Comparison of ENCODE assay signal across 8 cellular contexts in genomic region chr10:5629789-5630436, GRCh38. TPM values are rescaled to one million over a fixed set of nuclear protein-coding genes. Genes with fewer than 3 reads are reported as not detected.
DNase-seq lines count a peak whose midpoint lies in the region; ATAC-seq and TF ChIP-seq lines count a peak whose summit lies in the region.

No MANE protein-coding gene starts in this region.

- H3K36me3 Mint-ChIP-seq in activated naive CD4-positive, alpha-beta T cell treated with anti-CD3 and anti-CD28 coated beads for 36 hours (ENCODE audit: low read depth), result no peaks in the 10 kb centered on the region
- peaks cover 4% of the 10 kb centered on the region for H3K36me3 Mint-ChIP-seq in glutamatergic neuron (ENCODE audit: unreplicated experiment)

- intact Hi-C loops in activated naive CD4-positive, alpha-beta T cell treated with anti-CD3 and anti-CD28 coated beads for 36 hours (cut with micrococcal nuclease), result loop anchor here (1.0 to 5.0 kb wide), 12 partner anchors 25 to 459 kb away; partner anchors contain the start of genes ANKRD16, GDI2, IL15RA and RBM17
- intact Hi-C loops in posterior vena cava (cut with DNase I) (no loop called here), vagina (cut with DNase I) (loop anchor here (10.0 kb wide), 1 partner anchor 95 kb away; no protein-coding TSS in a partner anchor)

- no peak overlapping the region for H3K9ac ChIP-seq in DND-41 (ENCODE audit: low read depth, low read length)

- H3K4me3 ChIP-seq in DND-41 (ENCODE audit: low read depth in 1 of 2, low read length in 2 of 2) (no peak overlapping the region), SJCRH30 (no peak overlapping the region), vagina (no peak overlapping the region)

- peak; percentile 98 for ATAC-seq in DND-41 (ENCODE audit: insufficient read depth, low read depth)
- peak; percentile 76 for ATAC-seq in GM21447 (IDR thresholded peaks at IDR 0.05; ENCODE audit: unreplicated experiment)

- H4K20me1 ChIP-seq in DND-41 (ENCODE audit: insufficient read depth, low read length), result no peaks in the 10 kb centered on the region

- CTCF ChIA-PET in activated naive CD4-positive, alpha-beta T cell treated with anti-CD3 and anti-CD28 coated beads for 36 hours (lab: Charles Lee), result interaction anchor here (0.5 to 13.1 kb wide), 31 partner anchors 8 to 1137 kb away, joined by 3 to 244 read pairs (median 4); partner anchors contain the start of gene TUBAL3

- H3K27ac Mint-ChIP-seq in activated naive CD4-positive, alpha-beta T cell treated with anti-CD3 and anti-CD28 coated beads for 36 hours, result no peak overlapping the region
- no peak overlapping the region for H3K27ac Mint-ChIP-seq in glutamatergic neuron (ENCODE audit: unreplicated experiment)

- DNase-seq in DND-41 (peak; percentile 80), HuH-7 (ENCODE audit: low spot score) (peak; percentile 83), SJCRH30 (peak; percentile 68 to 88), glutamatergic neuron (peak; percentile 90), posterior vena cava (ENCODE audit: low spot score) (peak; percentile 93), vagina (ENCODE audit: extremely low spot score in 2 of 2) (no peak)
- DNase-seq in activated naive CD4-positive, alpha-beta T cell treated with anti-CD3 and anti-CD28 coated beads for 36 hours, result peak; percentile 96

- H3K27ac ChIP-seq in DND-41 (ENCODE audit: low read length) (no peak overlapping the region), SJCRH30 (no peak overlapping the region), vagina (no peak overlapping the region)

- H3K4me1 ChIP-seq in DND-41 (ENCODE audit: insufficient read depth, low read length) (no peaks in the 10 kb centered on the region), SJCRH30 (peaks cover 10% of the 10 kb centered on the region), vagina (peaks cover 26% of the 10 kb centered on the region)

- H3K9me3 ChIP-seq in DND-41 (ENCODE audit: insufficient read depth, low read length, severe bottlenecking) (no peaks in the 10 kb centered on the region), SJCRH30 (replicated peaks) (no peaks in the 10 kb centered on the region), vagina (no peaks in the 10 kb centered on the region)

- H3K79me2 ChIP-seq in DND-41 (ENCODE audit: insufficient read depth, low read length), result no peaks in the 10 kb centered on the region

- TF ChIP-seq CTCF in DND-41 (IDR thresholded peaks at IDR 0.05; ENCODE audit: borderline replicate concordance, extremely low read depth, low read length, poor library complexity, severe bottlenecking) (peak; percentile 98), glutamatergic neuron (IDR thresholded peaks at IDR 0.05; ENCODE audit: partially characterized antibody, unreplicated experiment) (peak; percentile 85), vagina (IDR thresholded peaks at IDR 0.05) (peak; percentile 50 to 72 (median 68))

- TF ChIP-seq POLR2A in vagina (IDR thresholded peaks at IDR 0.05), result no peak

- no peaks in the 10 kb centered on the region for H3K36me3 ChIP-seq in DND-41 (ENCODE audit: insufficient read depth, low read length)
- no peaks in the 10 kb centered on the region for H3K36me3 ChIP-seq in SJCRH30
- no peaks in the 10 kb centered on the region for H3K36me3 ChIP-seq in vagina

- no peaks in the 10 kb centered on the region for H3K27me3 ChIP-seq in DND-41 (ENCODE audit: insufficient read depth, low read length, poor library complexity)
- no peaks in the 10 kb centered on the region for H3K27me3 ChIP-seq in SJCRH30
- no peaks in the 10 kb centered on the region for H3K27me3 ChIP-seq in vagina

- peaks cover 29% of the 10 kb centered on the region for H3K4me1 Mint-ChIP-seq in activated naive CD4-positive, alpha-beta T cell treated with anti-CD3 and anti-CD28 coated beads for 36 hours (ENCODE audit: low read depth)
- H3K4me1 Mint-ChIP-seq in glutamatergic neuron (ENCODE audit: low read depth, unreplicated experiment), result peaks cover 20% of the 10 kb centered on the region

- no peak overlapping the region for H2AFZ ChIP-seq in DND-41 (ENCODE audit: low read depth, low read length)

- H3K27me3 Mint-ChIP-seq in activated naive CD4-positive, alpha-beta T cell treated with anti-CD3 and anti-CD28 coated beads for 36 hours (ENCODE audit: low read depth), result no peaks in the 10 kb centered on the region
- H3K27me3 Mint-ChIP-seq in glutamatergic neuron (ENCODE audit: unreplicated experiment), result peaks cover 3% of the 10 kb centered on the region

- H3K4me2 ChIP-seq in DND-41 (ENCODE audit: insufficient read depth, low read length), result peak overlapping the region; percentile 6; the same call in 1 of the 2 replicates

- no peaks in the 10 kb centered on the region for H3K9me3 Mint-ChIP-seq in activated naive CD4-positive, alpha-beta T cell treated with anti-CD3 and anti-CD28 coated beads for 36 hours
- H3K9me3 Mint-ChIP-seq in glutamatergic neuron (ENCODE audit: unreplicated experiment), result peaks cover 4% of the 10 kb centered on the region

- H3K4me3 Mint-ChIP-seq in activated naive CD4-positive, alpha-beta T cell treated with anti-CD3 and anti-CD28 coated beads for 36 hours, result no peak overlapping the region
- no peak overlapping the region for H3K4me3 Mint-ChIP-seq in glutamatergic neuron (ENCODE audit: unreplicated experiment)

RNA-seq across cellular contexts. Expression of gene ASB13, which starts 36.5 kb away (rescaled TPM):
- total RNA-seq in SJCRH30 (2014; rRNA removed; shearing (Covaris generic)), result 1.2 and 1.3 TPM in 2 replicates
- total RNA-seq in activated naive CD4-positive, alpha-beta T cell treated with anti-CD3 and anti-CD28 coated beads for 36 hours, result 1 to 10 TPM; 7.0 to 7.2 TPM
- total RNA-seq in glutamatergic neuron (ENCODE audit: unreplicated experiment) (13.9 TPM), posterior vena cava (10 to 100 TPM; 19.7 to 21.6 TPM), vagina (17.4 TPM)

RNA-seq across cellular contexts. Expression of gene TASOR2, which starts 54.7 kb away (rescaled TPM):
- total RNA-seq in SJCRH30 (2014; rRNA removed; shearing (Covaris generic)), result 63.2 and 73.8 TPM in 2 replicates
- 10 to 100 TPM; 36.4 to 37.7 TPM for total RNA-seq in activated naive CD4-positive, alpha-beta T cell treated with anti-CD3 and anti-CD28 coated beads for 36 hours
- 57.2 TPM for total RNA-seq in glutamatergic neuron (ENCODE audit: unreplicated experiment)
- total RNA-seq in posterior vena cava, result 10 to 100 TPM; 57.5 to 59.6 TPM
- 51.6 TPM for total RNA-seq in vagina

Comparison
In these comparisons a context has a peak if more than half of its experiments do, and no peak if none do; other contexts are left out.
1. DNase-seq: peak in DND-41 (single experiment), HuH-7 (single experiment), SJCRH30 (2 of 2), activated naive CD4-positive, alpha-beta T cell treated with anti-CD3 and anti-CD28 coated beads for 36 hours (single experiment), glutamatergic neuron (single experiment) and posterior vena cava (single experiment); none in vagina (0 of 2).
2. intact Hi-C loops: an anchor here in activated naive CD4-positive, alpha-beta T cell treated with anti-CD3 and anti-CD28 coated beads for 36 hours (1.0 to 5.0 kb wide) and vagina (10.0 kb wide); none called in posterior vena cava.
3. Peak in every context shown above with its lines, with median percentiles within 50 percentile points of each other: CTCF ChIP-seq.